ENCODE assay signal across 8 cellular contexts in genomic region chr20:354298-354977, GRCh38. TPM values are rescaled to one million over a fixed set of nuclear protein-coding genes. Genes with fewer than 3 reads are reported as not detected.
DNase-seq lines count a peak whose midpoint lies in the region; ATAC-seq and TF ChIP-seq lines count a peak whose summit lies in the region.

No MANE protein-coding gene starts in this region.

- DNase-seq in DMS53 (lab: John Stamatoyannopoulos, UW), result peak; percentile 88
- DNase-seq in LoVo (ENCODE audit: low spot score), result peak; percentile 85
- DNase-seq in Peyer's patch, result peak; percentile 67 to 88 (median 78)
- peak; percentile 60 for DNase-seq in activated T-helper 1 cell treated with Interleukin-2 at 50 U/mL for 16 hours (ENCODE audit: low read depth)
- peak; percentile 77 for DNase-seq in fibroblast of villous mesenchyme (ENCODE audit: low read depth)
- DNase-seq in osteoblast (ENCODE audit: insufficient read length, low spot score, missing footprints), result peak; percentile 97
- DNase-seq in tibial artery, result peak; percentile 61 to 80

- H3K27me3 ChIP-seq in Peyer's patch (no peaks in the 10 kb centered on the region), osteoblast (ENCODE audit: insufficient read depth, low read length) (no peaks in the 10 kb centered on the region), tibial artery (no peaks in the 10 kb centered on the region)

- TF ChIP-seq POLR2A in Peyer's patch (IDR thresholded peaks at IDR 0.05), result no peak

- H3K27ac ChIP-seq in Peyer's patch (no peak overlapping the region), osteoblast (ENCODE audit: low read depth, low read length) (no peak overlapping the region), tibial artery (no peak overlapping the region)

- no peak overlapping the region for H2AFZ ChIP-seq in osteoblast (ENCODE audit: low read length)

- H3K4me3 ChIP-seq in Peyer's patch (no peak overlapping the region), fibroblast of villous mesenchyme (ENCODE audit: low read depth, low read length) (no peak overlapping the region), osteoblast (ENCODE audit: insufficient read depth, low read length) (no peak overlapping the region), tibial artery (no peak overlapping the region)

- ATAC-seq in GM21723 (IDR thresholded peaks at IDR 0.05; ENCODE audit: unreplicated experiment), result peak; percentile 95

- TF ChIP-seq CTCF in Peyer's patch (IDR thresholded peaks at IDR 0.05) (peak; percentile 64 to 98 (median 92)), fibroblast of villous mesenchyme (IDR thresholded peaks at IDR 0.05; ENCODE audit: insufficient read depth, low read depth, low read length) (peak; percentile 96), osteoblast (IDR thresholded peaks at IDR 0.05; ENCODE audit: extremely low read depth, low read depth, low read length) (peak; percentile 94), tibial artery (IDR thresholded peaks at IDR 0.05) (peak; percentile 89 to 98)

- H3K4me1 ChIP-seq in Peyer's patch (no peaks in the 10 kb centered on the region), osteoblast (ENCODE audit: insufficient read depth, low read length) (peaks cover 2% of the 10 kb centered on the region), tibial artery (peaks cover 0 to 7% (median 3%) of the 10 kb centered on the region in 4 donors)

- no peaks in the 10 kb centered on the region for H3K79me2 ChIP-seq in osteoblast (ENCODE audit: insufficient read depth, low read length)

- H4K20me1 ChIP-seq in osteoblast (ENCODE audit: insufficient read depth, low read length), result peaks cover 7% of the 10 kb centered on the region

- H3K36me3 ChIP-seq in Peyer's patch (no peaks in the 10 kb centered on the region), osteoblast (ENCODE audit: insufficient read depth, low read length) (peaks cover 21% of the 10 kb centered on the region), tibial artery (peaks cover 0 to 35% (median 5%) of the 10 kb centered on the region in 3 donors)

- H3K9me3 ChIP-seq in Peyer's patch (no peaks in the 10 kb centered on the region), osteoblast (ENCODE audit: low read depth, low read length) (no peaks in the 10 kb centered on the region), tibial artery (no peaks in the 10 kb centered on the region)

- intact Hi-C loops in tibial artery (cut with DNase I; ENCODE audit: low total_unique reads), result loop anchor here (5.0 to 10.0 kb wide), 4 partner anchors 53 to 380 kb away; partner anchors contain the start of gene RBCK1

- H3K4me2 ChIP-seq in osteoblast (ENCODE audit: insufficient read depth, low read length), result no peak overlapping the region

RNA-seq across cellular contexts. Expression of gene NRSN2, which starts 7.5 kb away (rescaled TPM):
- 1 to 10 TPM; 2.1 to 5.5 (median 4.6) TPM for total RNA-seq in Peyer's patch
- 53.5 and 73.1 TPM in 2 replicates for total RNA-seq in fibroblast of villous mesenchyme
- 39.5 and 49.6 TPM in 2 replicates for total RNA-seq in osteoblast

RNA-seq across cellular contexts. Expression of gene TRIB3, which starts 26.1 kb away (rescaled TPM):
- total RNA-seq in Peyer's patch (10 to 100 TPM in 2 of 4 donors, 1 to 10 TPM in 2; 8.3 to 22.7 (median 12.1) TPM), fibroblast of villous mesenchyme (36.7 and 100 TPM in 2 replicates), osteoblast (176 and 213 TPM in 2 replicates)

RNA-seq across cellular contexts. Expression of gene SOX12, which starts 29.1 kb away (rescaled TPM):
- 1 to 10 TPM; 1.4 to 7.4 (median 2.5) TPM for total RNA-seq in Peyer's patch
- total RNA-seq in fibroblast of villous mesenchyme, result 6.0 and 6.8 TPM in 2 replicates
- 6.2 and 6.9 TPM in 2 replicates for total RNA-seq in osteoblast

RNA-seq across cellular contexts. Expression of gene RBCK1, which starts 53.7 kb away (rescaled TPM):
- 100 to 1,000 TPM; 133 to 254 (median 154) TPM for total RNA-seq in Peyer's patch
- total RNA-seq in fibroblast of villous mesenchyme, result 59.2 and 78.0 TPM in 2 replicates
- total RNA-seq in osteoblast, result 73.1 and 104 TPM in 2 replicates

RNA-seq across cellular contexts. Expression of gene ZCCHC3, which starts 57.1 kb away (rescaled TPM):
- total RNA-seq in Peyer's patch (10 to 100 TPM in 3 of 4 donors, 1 to 10 TPM in 1; 9.6 to 17.3 (median 13.9) TPM), fibroblast of villous mesenchyme (10.6 and 11.2 TPM in 2 replicates), osteoblast (9.0 and 9.4 TPM in 2 replicates)
